In genomic region chrX:45903781-45904201, GRCh38 we compare ENCODE assay signal across 14 cellular contexts.
DNase-seq lines count a peak whose midpoint lies in the region; ATAC-seq, FAIRE-seq and TF ChIP-seq lines count a peak whose summit lies in the region.
"Had no signal": no experiment of that assay in that cellular context is flagged by ENCODE, and none has a peak within 500 bp of the region (broad histone marks: within the 10 kb centered on the region; RNA-seq: fewer than 3 reads in every experiment).

No MANE protein-coding gene starts in this region.

- no peaks in the 10 kb centered on the region for H4K20me1 ChIP-seq in HepG2 (ENCODE audit: insufficient read depth, low read length)
- no peaks in the 10 kb centered on the region for H4K20me1 ChIP-seq in hepatocyte (ENCODE audit: insufficient read depth, poor library complexity, severe bottlenecking)

- H2AFZ ChIP-seq in HepG2 (ENCODE audit: low read length) (no peak overlapping the region), hepatocyte (no peak overlapping the region)

- no peaks in the 10 kb centered on the region for H3K36me3 ChIP-seq in HepG2 (replicated peaks in 1 of 2; ENCODE audit: control insufficient read depth in 1 of 2, insufficient read depth in 2 of 2, low read length in 2 of 2)
- H3K36me3 ChIP-seq in right lobe of liver = no peaks in the 10 kb centered on the region
- H3K36me3 ChIP-seq in hepatocyte (replicated peaks; ENCODE audit: insufficient read depth, low read depth) = no peaks in the 10 kb centered on the region
- H3K36me3 ChIP-seq: thoracic aorta had no signal

- H3K4me1 ChIP-seq in HepG2 (ENCODE audit: insufficient read depth, low read length) (no peaks in the 10 kb centered on the region), right lobe of liver (no peaks in the 10 kb centered on the region), hepatocyte (ENCODE audit: insufficient read depth) (no peaks in the 10 kb centered on the region)
- H3K4me1 ChIP-seq: psoas muscle had no signal

- intact Hi-C loops in HepG2 (cut with micrococcal nuclease; ENCODE audit: unreplicated experiment) (no loop called here), right lobe of liver (cut with DNase I) (no loop called here)

- ATAC-seq in HepG2 (no peak), right lobe of liver (no peak), HG02759 (IDR thresholded peaks at IDR 0.05; ENCODE audit: unreplicated experiment) (no peak), HG03025 (IDR thresholded peaks at IDR 0.05; ENCODE audit: low FRiP score, unreplicated experiment) (no peak)
- ATAC-seq: activated CD4-positive, CD25-positive, alpha-beta regulatory T cell treated with anti-CD3 and anti-CD28 coated beads, Interleukin-2, amount 50 U/mL, for 24 hours; psoas muscle had no signal

- H3K27ac ChIP-seq in HepG2 (ENCODE audit: extremely low read length, insufficient read depth, low read length) (no peak overlapping the region), right lobe of liver (no peak overlapping the region), hepatocyte (no peak overlapping the region)
- H3K27ac ChIP-seq: psoas muscle, thoracic aorta had no signal

- TF ChIP-seq CTCF in HepG2 (CRISPR knock-in tag; IDR thresholded peaks at IDR 0.05) (no peak), right lobe of liver (IDR thresholded peaks at IDR 0.05) (no peak), epithelial cell of esophagus (IDR thresholded peaks at IDR 0.05; ENCODE audit: insufficient read depth, low read depth, low read length, missing control alignments) (no peak), hepatocyte (IDR thresholded peaks at IDR 0.05; ENCODE audit: poor library complexity) (no peak)

- H3K9me3 ChIP-seq in HepG2 (ENCODE audit: low read length) (no peaks in the 10 kb centered on the region), right lobe of liver (no peaks in the 10 kb centered on the region), hepatocyte (ENCODE audit: low read depth) (no peaks in the 10 kb centered on the region)
- H3K9me3 ChIP-seq: psoas muscle, thoracic aorta had no signal

- in situ Hi-C loops in HepG2 (cut with HindIII; ENCODE audit: extremely low pct_ligation_motif_present, low pct_unique_long_range_greater_than_20kb) = no loop called here

- H3K4me2 ChIP-seq in HepG2 (ENCODE audit: low read depth, low read length) (0 out of 2 replicates have a peak overlapping the region, but pooled peaks have one; percentile 45), hepatocyte (no peak overlapping the region)

- no TSS peak for BruUV-seq in HepG2 (replicated peaks; lab: Mats Ljungman, UMichigan)

- H3K27me3 ChIP-seq in HepG2 (ENCODE audit: control insufficient read depth in 1 of 2, insufficient read depth in 2 of 2, low read length in 2 of 2) (no peaks in the 10 kb centered on the region), right lobe of liver (no peaks in the 10 kb centered on the region), hepatocyte (no peaks in the 10 kb centered on the region)

- H3K9ac ChIP-seq in HepG2 (ENCODE audit: insufficient read depth, low read depth, low read length) = no peak overlapping the region

- no peak for FAIRE-seq in HepG2 (lab: Jason Lieb, UNC)

- CTCF ChIA-PET in HepG2 (lab: Yijun Ruan, JAX; ENCODE audit: low intra/inter-chr PET ratio, low total read pairs) = no interaction called here

- no peak for TF ChIP-seq RAD21 in HepG2 (CRISPR knock-in tag; IDR thresholded peaks at IDR 0.05)

- H3K9me2 ChIP-seq in hepatocyte (replicated peaks; ENCODE audit: insufficient read depth) = no peaks in the 10 kb centered on the region

- H3K79me2 ChIP-seq in HepG2 (ENCODE audit: insufficient read depth, low read length) (no peaks in the 10 kb centered on the region), hepatocyte (no peaks in the 10 kb centered on the region)

- POLR2A ChIA-PET in HepG2 (lab: Yijun Ruan, JAX) = no interaction called here

- no peak for DNase-seq in HepG2 (ENCODE audit: low spot score)
- DNase-seq in right lobe of liver = no peak
- DNase-seq in NCI-H774 (lab: John Stamatoyannopoulos, UW) = peak; percentile 1
- DNase-seq in epithelial cell of esophagus (ENCODE audit: low read depth) = peak; percentile 19
- DNase-seq in hepatocyte (ENCODE audit: low spot score) = no peak
- DNase-seq in SW480 (ENCODE audit: low spot score) = no peak
- DNase-seq: COR-L47, cortex of kidney, NCI-H1436, psoas muscle had no signal

- WGBS in HepG2 (ENCODE audit: low lambda C conversion rate) = 66% methylated on average over 3 of the region's 5 CpGs
- WGBS in right lobe of liver (ENCODE audit: insufficient coverage, low coverage, low lambda C conversion rate, missing lambda C conversion rate) = 44% methylated on average over 5 of the region's 5 CpGs
- 55% methylated on average over 5 of the region's 5 CpGs for WGBS in hepatocyte (ENCODE audit: low lambda C conversion rate, missing lambda C conversion rate)

- TF ChIP-seq POLR2A in HepG2 (IDR thresholded peaks at IDR 0.05; ENCODE audit: insufficient read depth in 1 of 2, low read depth in 2 of 2, low read length in 2 of 2) (no peak), right lobe of liver (IDR thresholded peaks at IDR 0.05) (no peak)

- no peak overlapping the region for H3K4me3 ChIP-seq in HepG2 (replicated peaks in 1 of 3; ENCODE audit: insufficient read depth in 1 of 3, low read depth in 2 of 3, low read length in 3 of 3)
- H3K4me3 ChIP-seq in right lobe of liver = no peak overlapping the region
- no peak overlapping the region for H3K4me3 ChIP-seq in epithelial cell of esophagus (ENCODE audit: low read length)
- no peak overlapping the region for H3K4me3 ChIP-seq in hepatocyte
- H3K4me3 ChIP-seq: psoas muscle, thoracic aorta had no signal

- TF ChIP-seq EP300 in HepG2 (IDR thresholded peaks at IDR 0.05; ENCODE audit: low read depth in 2 of 2, low read length in 2 of 2) (no peak), HepG2 (CRISPR knock-in tag; IDR thresholded peaks at IDR 0.05; ENCODE audit: borderline replicate concordance) (no peak)

TF ChIP-seq in HepG2, 621 proteins besides CTCF, POLR2A, EP300 and RAD21:
- TF ChIP-seq RFX3 (CRISPR knock-in tag; IDR thresholded peaks at IDR 0.05) = no peak
- TF ChIP-seq MTERF4 (CRISPR knock-in tag; IDR thresholded peaks at IDR 0.05) = no peak

Comparison
In these comparisons a context has a peak if more than half of its experiments do, and no peak if none do; other contexts are left out.
1. DNase-seq: peak in NCI-H774 (single experiment) and epithelial cell of esophagus (single experiment); none in HepG2 (single experiment), right lobe of liver (0 of 3), hepatocyte (single experiment) and SW480 (single experiment).